8 cellular contexts compared by ENCODE assay signal in genomic region chrX:27186671-27187070, GRCh38.
DNase-seq lines count a peak whose midpoint lies in the region; FAIRE-seq lines count a peak whose summit lies in the region.

No MANE protein-coding gene starts in this region.

- H3K4me1 ChIP-seq in neuronal stem cell (ENCODE audit: control insufficient read depth in 2 of 2, insufficient read depth in 1 of 2, low read depth in 1 of 2, low read length in 2 of 2): no peaks in the 10 kb centered on the region

- H4K8ac ChIP-seq in neuronal stem cell (ENCODE audit: low read depth, low read length): no peak overlapping the region

- no peak overlapping the region for H3K9ac ChIP-seq in neuronal stem cell (ENCODE audit: low read depth, low read length, poor library complexity)

- H3K79me1 ChIP-seq in neuronal stem cell (ENCODE audit: low read depth, low read length): no peaks in the 10 kb centered on the region

- H3K27ac ChIP-seq in neuronal stem cell (replicated peaks; ENCODE audit: low read length): no peak overlapping the region

- no peak overlapping the region for H3K18ac ChIP-seq in neuronal stem cell (ENCODE audit: low read length)

- DNase-seq in AG08395 (ENCODE audit: low spot score): peak; percentile 8
- peak; percentile 56 for DNase-seq in ELF-1 (ENCODE audit: low read depth, low spot score)
- DNase-seq in HS-5 (ENCODE audit: low read depth): peak; percentile 15
- DNase-seq in RCC 7860 (ENCODE audit: low spot score): peak; percentile 23
- peak; percentile 59 for DNase-seq in dermis blood vessel endothelial cell
- peak; percentile 6 for DNase-seq in neuronal stem cell (ENCODE audit: low spot score)
- DNase-seq in T1000 (lab: John Stamatoyannopoulos, UW): no peak
- no peak for DNase-seq in NCI-H187 treated with DMSO at 0.1 percent for 48 hours (lab: John Stamatoyannopoulos, UW)

- no peak overlapping the region for H2BK120ac ChIP-seq in neuronal stem cell (ENCODE audit: low read depth, low read length)

- H3K23ac ChIP-seq in neuronal stem cell (ENCODE audit: low read depth, low read length, poor library complexity): no peak overlapping the region

- no peak overlapping the region for H2BK12ac ChIP-seq in neuronal stem cell (ENCODE audit: low read length)

- no peaks in the 10 kb centered on the region for H3K36me3 ChIP-seq in neuronal stem cell (replicated peaks in 1 of 2; ENCODE audit: control insufficient read depth in 2 of 2, insufficient read depth in 2 of 2, low read length in 2 of 2)

- no peak overlapping the region for H3K14ac ChIP-seq in neuronal stem cell (ENCODE audit: low read length)

- no peak overlapping the region for H4K91ac ChIP-seq in neuronal stem cell (ENCODE audit: low read depth, low read length, poor library complexity)

- no peaks in the 10 kb centered on the region for H3K27me3 ChIP-seq in neuronal stem cell (ENCODE audit: control insufficient read depth in 3 of 3, insufficient read depth in 3 of 3, low read depth in 1 of 3, low read length in 3 of 3)

- H2BK5ac ChIP-seq in neuronal stem cell (ENCODE audit: low read length): no peak overlapping the region

- H2AFZ ChIP-seq in neuronal stem cell (ENCODE audit: low read length): no peak overlapping the region

- WGBS in neuronal stem cell (ENCODE audit: extremely low coverage in 2 of 2, insufficient read length in 2 of 2, insufficient replicate concordance in 1 of 2), 2 donors: no CpG with 5 or more reads among the region's 5 CpGs

- no peak overlapping the region for H3K4ac ChIP-seq in neuronal stem cell (ENCODE audit: low read length)

- FAIRE-seq in RCC 7860 (lab: Jason Lieb, UNC): peak; percentile 67

- no peak overlapping the region for H2BK15ac ChIP-seq in neuronal stem cell (ENCODE audit: low read length)

- no peak overlapping the region for H3K4me3 ChIP-seq in neuronal stem cell (ENCODE audit: low read length in 2 of 2)

- H3K4me2 ChIP-seq in neuronal stem cell (ENCODE audit: insufficient read depth, low read length, poor library complexity, severe bottlenecking): no peak overlapping the region

- no peak overlapping the region for H2AK5ac ChIP-seq in neuronal stem cell (ENCODE audit: low read depth, low read length)

- H3K9me3 ChIP-seq in neuronal stem cell (replicated peaks in 1 of 2; ENCODE audit: control insufficient read depth in 2 of 2, insufficient read depth in 1 of 2, low read depth in 1 of 2, low read length in 2 of 2): peaks cover 0 to 4% of the 10 kb centered on the region in 2 donors

Comparison
In these comparisons a context has a peak if more than half of its experiments do, and no peak if none do; other contexts are left out.
1. DNase-seq: peak in AG08395 (single experiment), ELF-1 (single experiment), HS-5 (single experiment), RCC 7860 (single experiment), dermis blood vessel endothelial cell (single experiment) and neuronal stem cell (single experiment); none in T1000 (single experiment) and NCI-H187 treated with DMSO at 0.1 percent for 48 hours (single experiment).